ENCODE assay signal across 9 cellular contexts in the genomic region with DNA sequence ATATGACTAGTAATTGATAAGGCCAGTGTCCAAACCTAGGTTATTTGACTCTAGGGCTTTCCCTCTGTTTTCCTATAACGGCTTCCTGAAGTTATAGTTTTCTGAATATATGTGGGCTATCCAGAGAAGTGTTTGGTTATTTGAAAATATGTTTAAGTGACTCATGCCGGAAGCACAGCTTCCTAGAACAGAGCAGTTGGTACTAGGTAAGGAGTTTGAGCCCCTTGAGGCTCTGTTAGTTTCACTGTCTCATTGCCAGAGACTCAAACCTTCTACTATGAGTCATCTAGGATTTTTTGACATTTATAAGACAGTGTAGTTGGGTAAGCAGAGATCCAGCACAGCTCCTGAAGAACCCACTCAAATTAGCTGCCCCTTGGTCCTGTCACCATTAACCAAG. TPM values are rescaled to one million over a fixed set of nuclear protein-coding genes. Genes with fewer than 3 reads are reported as not detected.
DNase-seq lines count a peak whose midpoint lies in the region; ATAC-seq and TF ChIP-seq lines count a peak whose summit lies in the region.
"Had no signal": no experiment of that assay in that cellular context is flagged by ENCODE, and none has a peak within 500 bp of the region (broad histone marks: within the 10 kb centered on the region; RNA-seq: fewer than 3 reads in every experiment).

No MANE protein-coding gene starts in this region.

- H3K79me2 ChIP-seq in SK-N-SH (ENCODE audit: insufficient read depth) = no peaks in the 10 kb centered on the region

- H3K36me3 ChIP-seq in SK-N-SH (replicated peaks in 1 of 2; ENCODE audit: control insufficient read depth in 1 of 2, insufficient read depth in 2 of 2, low read length in 1 of 2) = peaks cover 0 to 21% of the 10 kb centered on the region in 2 experiments

- WGBS in SK-N-SH (ENCODE audit: low lambda C conversion rate) = 83% methylated on average over 2 of the region's 2 CpGs

- H3K4me1 ChIP-seq in SK-N-SH (ENCODE audit: control insufficient read depth in 1 of 2, insufficient read depth in 2 of 2, low read depth in 1 of 2, low read length in 1 of 2) = no peaks in the 10 kb centered on the region

- no peak for TF ChIP-seq RAD21 in SK-N-SH (IDR thresholded peaks at IDR 0.05; ENCODE audit: low read length)

- DNase-seq in SK-N-SH = no peak
- peak; percentile 81 for DNase-seq in kidney tubule cell (ENCODE audit: low spot score)
- no peak for DNase-seq in DMS114 treated with DMSO at 0.1 percent for 48 hours (lab: John Stamatoyannopoulos, UW; ENCODE audit: unreplicated experiment)
- DNase-seq in NAMALWA (ENCODE audit: low spot score) = no peak
- DNase-seq in dorsolateral prefrontal cortex = no peak
- DNase-seq in NOMO-1 treated with dmso at 0.1 percent for 144 hours (lab: John Stamatoyannopoulos, UW; ENCODE audit: unreplicated experiment) = no peak

- H3K27ac ChIP-seq in SK-N-SH (ENCODE audit: low read depth in 2 of 2, low read length in 1 of 2) (no peak overlapping the region), dorsolateral prefrontal cortex (peak overlapping the region in 3 of 59 donors; percentile 8 to 21 (median 11))
- H3K27ac ChIP-seq: epithelial cell of prostate had no signal

- H3K4me2 ChIP-seq in SK-N-SH = no peak overlapping the region

- no peaks in the 10 kb centered on the region for H3F3A ChIP-seq in SK-N-SH (replicated peaks; ENCODE audit: insufficient read depth)

- no peak for TF ChIP-seq EP300 in SK-N-SH (IDR thresholded peaks at IDR 0.05; ENCODE audit: borderline replicate concordance in 1 of 2, low read depth in 1 of 2, low read length in 1 of 2)

- H3K27me3 ChIP-seq in SK-N-SH (ENCODE audit: insufficient read depth) (no peaks in the 10 kb centered on the region), dorsolateral prefrontal cortex (no peaks in the 10 kb centered on the region)

- POLR2A ChIA-PET in SK-N-SH (lab: Yijun Ruan, JAX) = no interaction called here

- peak; percentile 97 for ATAC-seq in GM18861 (IDR thresholded peaks at IDR 0.05; ENCODE audit: unreplicated experiment)
- peak; percentile 82 for ATAC-seq in HG02642 (IDR thresholded peaks at IDR 0.05; ENCODE audit: poor library complexity, unreplicated experiment)

- CTCF ChIA-PET in SK-N-SH (lab: Yijun Ruan, JAX) = interaction anchor here (1.3 kb wide), 1 partner anchor 294 kb away, joined by 4 read pairs; no protein-coding TSS in a partner anchor

- H3K9me2 ChIP-seq in SK-N-SH = no peaks in the 10 kb centered on the region

- TF ChIP-seq CTCF in SK-N-SH (IDR thresholded peaks at IDR 0.05) (no peak), dorsolateral prefrontal cortex (IDR thresholded peaks at IDR 0.05 in 54 of 56, conservative IDR thresholded peaks at IDR 0.05 in 2 of 56; ENCODE audit: low read depth in 1 of 56, partially characterized antibody in 56 of 56) (no peak)

- H3K4me3 ChIP-seq in SK-N-SH (ENCODE audit: low read depth in 2 of 2, low read length in 1 of 2) (no peak overlapping the region), dorsolateral prefrontal cortex (no peak overlapping the region)

- H2AFZ ChIP-seq in SK-N-SH (ENCODE audit: low read depth) = no peak overlapping the region

- no peaks in the 10 kb centered on the region for H3K9me3 ChIP-seq in SK-N-SH

- H3K9ac ChIP-seq in SK-N-SH = no peak overlapping the region

- intact Hi-C loops in dorsolateral prefrontal cortex (cut with DNase I) = no loop called here

- no peaks in the 10 kb centered on the region for H4K20me1 ChIP-seq in SK-N-SH (ENCODE audit: insufficient read depth)

TF ChIP-seq in SK-N-SH, 30 proteins besides CTCF, POLR2A, EP300 and RAD21:
- TF ChIP-seq TCF12 (IDR thresholded peaks at IDR 0.05) (no peak), MEF2A (IDR thresholded peaks at IDR 0.05; ENCODE audit: borderline replicate concordance, low read depth) (no peak), RCOR1 (IDR thresholded peaks at IDR 0.05; ENCODE audit: low read length) (no peak), JUND (IDR thresholded peaks at IDR 0.05) (no peak), SIN3A (IDR thresholded peaks at IDR 0.05; ENCODE audit: borderline replicate concordance, low read depth, low read length) (no peak), CHD2 (IDR thresholded peaks at IDR 0.05; ENCODE audit: low read length, partially characterized antibody) (no peak), ELF1 (IDR thresholded peaks at IDR 0.05) (no peak), FOSL2 (IDR thresholded peaks at IDR 0.05; ENCODE audit: borderline replicate concordance, low read depth) (peak; percentile 18; the same call in 1 of the 2 replicates), REST (IDR thresholded peaks at IDR 0.05; ENCODE audit: low read depth, low read length) (no peak)

RNA-seq across cellular contexts. Expression of gene LEPR, which starts 27.1 kb away (rescaled TPM):
- 2.3 and 3.2 TPM in 2 replicates for polyA plus RNA-seq in SK-N-SH (2012; rRNA removed)
- 4.3 and 5.1 TPM in 2 replicates for polyA plus RNA-seq in SK-N-SH (2012; cell fraction: cytosol; rRNA removed)
- polyA plus RNA-seq in SK-N-SH (2012; cell fraction: nucleus; rRNA removed) = 1.4 and 3.0 TPM in 2 replicates
- total RNA-seq in dorsolateral prefrontal cortex = 10 to 100 TPM in 48 of 120 experiments, 1 to 10 TPM in 72; 3.9 to 33.4 (median 9.2) TPM

RNA-seq across cellular contexts. Expression of gene LEPROT, which starts 27.1 kb away (rescaled TPM):
- polyA plus RNA-seq in SK-N-SH (2012; rRNA removed) = 38.9 and 69.3 TPM in 2 replicates
- polyA plus RNA-seq in SK-N-SH (2012; cell fraction: cytosol; rRNA removed) = 54.9 and 57.5 TPM in 2 replicates
- 19.8 and 51.3 TPM in 2 replicates for polyA plus RNA-seq in SK-N-SH (2012; cell fraction: nucleus; rRNA removed)
- total RNA-seq in dorsolateral prefrontal cortex = 10 to 100 TPM; 20.6 to 68.1 (median 34.2) TPM
